8 cellular contexts compared by ENCODE assay signal in genomic region chr11:19713221-19714092, GRCh38. TPM values are rescaled to one million over a fixed set of nuclear protein-coding genes. Genes with fewer than 3 reads are reported as not detected.
A peak's percentile ranks its signal among the peaks of the same experiment; 100 is the strongest.
DNase-seq lines count a peak whose midpoint lies in the region; ATAC-seq and TF ChIP-seq lines count a peak whose summit lies in the region.

No MANE protein-coding gene starts in this region.

- no peaks in the 10 kb centered on the region for H3K9me3 Mint-ChIP-seq in T-helper 1 cell treated with Interleukin-12 subunit alpha and Interleukin-12 subunit beta and Interleukin-4 antibody, amounts not matched to agents 30 μg/mL and 1 μg/mL, for 36 hours

- peak; percentile 32 for ATAC-seq in GM19395 (IDR thresholded peaks at IDR 0.05; ENCODE audit: unreplicated experiment)

- DNase-seq in A673 (ENCODE audit: low spot score) (no peak), fibroblast of mammary gland (ENCODE audit: low read depth) (no peak), activated gamma-delta T cell (lab: John Stamatoyannopoulos, UW) (no peak)
- no peak for DNase-seq in effector CD8-positive, alpha-beta T cell (lab: John Stamatoyannopoulos, UW)
- no peak for DNase-seq in activated CD4-positive, CD25-positive, alpha-beta regulatory T cell (lab: John Stamatoyannopoulos, UW)

- peaks cover 5% of the 10 kb centered on the region for H3K36me3 Mint-ChIP-seq in T-helper 1 cell treated with Interleukin-12 subunit alpha and Interleukin-12 subunit beta and Interleukin-4 antibody, amounts not matched to agents 30 μg/mL and 1 μg/mL, for 36 hours (ENCODE audit: low read depth)

- no peak overlapping the region for H3K27ac Mint-ChIP-seq in T-helper 1 cell treated with Interleukin-12 subunit alpha and Interleukin-12 subunit beta and Interleukin-4 antibody, amounts not matched to agents 30 μg/mL and 1 μg/mL, for 36 hours

- no peaks in the 10 kb centered on the region for H3K4me1 ChIP-seq in A673 (ENCODE audit: insufficient read depth, low read length, poor library complexity, severe bottlenecking)
- H3K4me1 ChIP-seq in rectal smooth muscle tissue (ENCODE audit: control insufficient read depth, insufficient read depth, low read length): peaks cover 28% of the 10 kb centered on the region

- no peaks in the 10 kb centered on the region for H3K9me3 ChIP-seq in A673 (ENCODE audit: low read depth, low read length, poor library complexity, severe bottlenecking)

- no peak overlapping the region for H3K27ac ChIP-seq in A673 (ENCODE audit: low read depth, low read length, poor library complexity, severe bottlenecking)
- peak overlapping the region; percentile 96 for H3K27ac ChIP-seq in rectal smooth muscle tissue (ENCODE audit: low read depth, low read length)

- peaks cover 77% of the 10 kb centered on the region for H3K27me3 Mint-ChIP-seq in T-helper 1 cell treated with Interleukin-12 subunit alpha and Interleukin-12 subunit beta and Interleukin-4 antibody, amounts not matched to agents 30 μg/mL and 1 μg/mL, for 36 hours (ENCODE audit: low read depth)

- BruUV-seq in A673 (replicated peaks; lab: Mats Ljungman, UMichigan): no TSS peak

- CTCF ChIA-PET in A673 (lab: Charles Lee): no interaction called here

- intact Hi-C loops in A673 (cut with micrococcal nuclease; ENCODE audit: unreplicated experiment): no loop called here

- peaks cover 20% of the 10 kb centered on the region for H3K4me1 Mint-ChIP-seq in T-helper 1 cell treated with Interleukin-12 subunit alpha and Interleukin-12 subunit beta and Interleukin-4 antibody, amounts not matched to agents 30 μg/mL and 1 μg/mL, for 36 hours (ENCODE audit: low read depth)

- POLR2A ChIA-PET in A673 (lab: Charles Lee; ENCODE audit: low non-redundant PET): no interaction called here

- H3K27me3 ChIP-seq in A673 (replicated peaks; ENCODE audit: insufficient read depth, low read depth, low read length, poor library complexity) (peaks cover 37% of the 10 kb centered on the region), rectal smooth muscle tissue (ENCODE audit: control insufficient read depth, insufficient read depth, low read length) (peaks cover 3% of the 10 kb centered on the region)

- TF ChIP-seq CTCF in A673 (conservative IDR thresholded peaks at IDR 0.05; ENCODE audit: low read depth, low read length): no peak
- no peak for TF ChIP-seq CTCF in fibroblast of mammary gland (conservative IDR thresholded peaks at IDR 0.05; ENCODE audit: control insufficient read depth, insufficient read depth, low read depth, low read length)

- peak overlapping the region; percentile 61 for H3K9ac ChIP-seq in rectal smooth muscle tissue (ENCODE audit: low read length)

- H3K36me3 ChIP-seq in A673 (ENCODE audit: insufficient read depth, low read length, poor library complexity, severe bottlenecking) (no peaks in the 10 kb centered on the region), rectal smooth muscle tissue (ENCODE audit: control insufficient read depth, insufficient read depth, low read length) (no peaks in the 10 kb centered on the region)

- H3K4me3 ChIP-seq in A673 (ENCODE audit: low read depth, low read length, poor library complexity, severe bottlenecking) (peak overlapping the region; percentile 28), fibroblast of mammary gland (ENCODE audit: control insufficient read depth, low read depth, low read length) (peak overlapping the region; percentile 96), rectal smooth muscle tissue (ENCODE audit: low read length) (peak overlapping the region; percentile 87)

- H3K4me3 Mint-ChIP-seq in T-helper 1 cell treated with Interleukin-12 subunit alpha and Interleukin-12 subunit beta and Interleukin-4 antibody, amounts not matched to agents 30 μg/mL and 1 μg/mL, for 36 hours: peak overlapping the region; percentile 84

RNA-seq across cellular contexts. Expression of gene NAV2, which starts 0.8 kb away (rescaled TPM):
- total RNA-seq in A673 (2021): 0.07 TPM in 1 of 2 replicates, not detected in the other

Comparison
In these comparisons a context has a peak if more than half of its experiments do, and no peak if none do; other contexts are left out.
1. H3K4me3 ChIP-seq: peak in every context shown above with its lines; median percentile 96 in fibroblast of mammary gland; 87 in rectal smooth muscle tissue; 28 in A673.